8 cellular contexts compared by ENCODE assay signal in genomic region chr11:72585762-72586590, GRCh38.
A peak's percentile ranks its signal among the peaks of the same experiment; 100 is the strongest.
DNase-seq lines count a peak whose midpoint lies in the region; ATAC-seq and TF ChIP-seq lines count a peak whose summit lies in the region.

No MANE protein-coding gene starts in this region.

- peak overlapping the region; percentile 79 for H3K4me2 ChIP-seq in OCI-LY3 (ENCODE audit: low read length)
- H3K4me2 ChIP-seq in neural cell (ENCODE audit: low read length), result no peak overlapping the region

- no peaks in the 10 kb centered on the region for H3K79me2 ChIP-seq in OCI-LY3 (ENCODE audit: low read length)
- no peaks in the 10 kb centered on the region for H3K79me2 ChIP-seq in neural cell (replicated peaks; ENCODE audit: insufficient read depth, low read length)

- H3K4me1 ChIP-seq in OCI-LY3 (ENCODE audit: low read length) (peaks cover 5% of the 10 kb centered on the region), esophagus muscularis mucosa (peaks cover 18 to 36% (median 27%) of the 10 kb centered on the region in 4 donors), testis (peaks cover 22% of the 10 kb centered on the region)

- H3K4me3 ChIP-seq in OCI-LY3 (ENCODE audit: low read length), result peak overlapping the region; percentile 58
- H3K4me3 ChIP-seq in esophagus muscularis mucosa, result no peak overlapping the region
- H3K4me3 ChIP-seq in neural cell (ENCODE audit: low read length), result no peak overlapping the region
- no peak overlapping the region for H3K4me3 ChIP-seq in testis

- H3K9me2 ChIP-seq in neural cell (ENCODE audit: insufficient read depth, low read length), result no peaks in the 10 kb centered on the region

- TF ChIP-seq RAD21 in neural cell (conservative IDR thresholded peaks at IDR 0.05), result peak; percentile 94

- intact Hi-C loops in esophagus muscularis mucosa (cut with DNase I), result loop anchor here (2.0 kb wide), 1 partner anchor 59 kb away; no protein-coding TSS in a partner anchor
- intact Hi-C loops in testis (cut with DNase I; ENCODE audit: low total_unique reads), result loop anchor here (5.0 kb wide), 1 partner anchor 56 kb away; no protein-coding TSS in a partner anchor

- no peak for TF ChIP-seq POLR2A in esophagus muscularis mucosa (IDR thresholded peaks at IDR 0.05; ENCODE audit: low read depth)
- TF ChIP-seq POLR2A in testis (IDR thresholded peaks at IDR 0.05), result no peak

- H3F3A ChIP-seq in neural cell (ENCODE audit: insufficient read depth, low read length, poor library complexity, severe bottlenecking), result no peaks in the 10 kb centered on the region

- DNase-seq in DMS79 (lab: John Stamatoyannopoulos, UW), result peak; percentile 65
- DNase-seq in HuH-7 (ENCODE audit: low spot score), result peak; percentile 85
- peak; percentile 72 for DNase-seq in activated T-cell treated with anti-CD3 and anti-CD28 coated beads, Interleukin-2, amount 50 U/mL, for 1 hour
- DNase-seq in esophagus muscularis mucosa (ENCODE audit: extremely low spot score), result no peak
- peak; percentile 87 for DNase-seq in testis

- WGBS in esophagus muscularis mucosa, result 22% methylated on average over 14 of the region's 18 CpGs
- WGBS in testis, 2 donors, result 26 to 32% methylated on average over 14 to 18 of the region's 18 CpGs

- no peaks in the 10 kb centered on the region for H3K9me3 ChIP-seq in OCI-LY3 (ENCODE audit: insufficient read depth, low read length)
- no peaks in the 10 kb centered on the region for H3K9me3 ChIP-seq in esophagus muscularis mucosa
- no peaks in the 10 kb centered on the region for H3K9me3 ChIP-seq in neural cell (ENCODE audit: low read length)
- H3K9me3 ChIP-seq in testis, result no peaks in the 10 kb centered on the region

- ATAC-seq in HG02571 (IDR thresholded peaks at IDR 0.05; ENCODE audit: unreplicated experiment), result no peak

- no peak overlapping the region for H3K27ac ChIP-seq in OCI-LY3 (ENCODE audit: low read length)
- no peak overlapping the region for H3K27ac ChIP-seq in esophagus muscularis mucosa (replicated peaks in 1 of 4)
- H3K27ac ChIP-seq in neural cell (ENCODE audit: low read length), result no peak overlapping the region
- H3K27ac ChIP-seq in testis, result no peak overlapping the region

- TF ChIP-seq EP300 in esophagus muscularis mucosa (IDR thresholded peaks at IDR 0.05), result no peak
- no peak for TF ChIP-seq EP300 in neural cell (conservative IDR thresholded peaks at IDR 0.05; ENCODE audit: poor library complexity, severe bottlenecking)

- H3K36me3 ChIP-seq in OCI-LY3 (replicated peaks; ENCODE audit: low read depth, low read length) (no peaks in the 10 kb centered on the region), esophagus muscularis mucosa (peaks cover 0 to 71% (median 38%) of the 10 kb centered on the region in 4 donors), neural cell (ENCODE audit: insufficient read depth, low read length) (no peaks in the 10 kb centered on the region), testis (ENCODE audit: low read depth, missing control alignments) (no peaks in the 10 kb centered on the region)

- H3K9ac ChIP-seq in OCI-LY3 (ENCODE audit: low read length), result no peak overlapping the region
- H3K9ac ChIP-seq in neural cell (ENCODE audit: low read length), result no peak overlapping the region

- peaks cover 31% of the 10 kb centered on the region for H3K27me3 ChIP-seq in OCI-LY3 (ENCODE audit: low read depth, low read length)
- peaks cover 0 to 41% (median 10%) of the 10 kb centered on the region in 4 donors for H3K27me3 ChIP-seq in esophagus muscularis mucosa
- H3K27me3 ChIP-seq in neural cell (ENCODE audit: insufficient read depth, low read depth, low read length), result peaks cover 53% of the 10 kb centered on the region
- no peaks in the 10 kb centered on the region for H3K27me3 ChIP-seq in testis

- H4K20me1 ChIP-seq in OCI-LY3 (ENCODE audit: insufficient read depth, low read length) (no peaks in the 10 kb centered on the region), neural cell (ENCODE audit: insufficient read depth) (no peaks in the 10 kb centered on the region)

- H2AFZ ChIP-seq in OCI-LY3 (ENCODE audit: low read depth, low read length) (peak overlapping the region; percentile 49; the same call in 1 of the 2 replicates), neural cell (ENCODE audit: low read depth, low read length) (no peak overlapping the region)

- TF ChIP-seq CTCF in OCI-LY3 (IDR thresholded peaks at IDR 0.05; ENCODE audit: low read depth, low read length), result peak; percentile 95
- TF ChIP-seq CTCF in esophagus muscularis mucosa (IDR thresholded peaks at IDR 0.05), result peak in 2 of 3 experiments; percentile 90 to 92
- peak; percentile 95 for TF ChIP-seq CTCF in neural cell (IDR thresholded peaks at IDR 0.05; ENCODE audit: poor library complexity, severe bottlenecking)
- TF ChIP-seq CTCF in testis (IDR thresholded peaks at IDR 0.05), result peak; percentile 86 to 92 (median 91)

TF ChIP-seq in neural cell, 6 proteins besides CTCF, POLR2A, EP300 and RAD21:
- TF ChIP-seq SMC3 (conservative IDR thresholded peaks at IDR 0.05; ENCODE audit: poor library complexity), result peak; percentile 94
- no peak for TF ChIP-seq REST (IDR thresholded peaks at IDR 0.05; ENCODE audit: borderline replicate concordance)
- no peak for TF ChIP-seq POLR2AphosphoS5 (IDR thresholded peaks at IDR 0.05)
- no peak for TF ChIP-seq TAF1 (IDR thresholded peaks at IDR 0.05; ENCODE audit: low read depth)
